ENCODE assay signal across 1 cellular context in genomic region chr17:58238147-58238634, GRCh38.
A peak's percentile ranks its signal among the peaks of the same experiment; 100 is the strongest.
TF ChIP-seq lines count a peak whose summit lies in the region.

LPO (plus strand) TSS chr17:58238584; CDS start chr17:58242980, 4,396 bp downstream.

TF ChIP-seq in HepG2, 621 proteins besides CTCF, POLR2A, EP300 and RAD21:
- TF ChIP-seq ZBTB40 (IDR thresholded peaks at IDR 0.05) (peak; percentile 75), ZBTB40 (CRISPR knock-in tag; IDR thresholded peaks at IDR 0.05) (no peak), SP5 (CRISPR knock-in tag; IDR thresholded peaks at IDR 0.05; ENCODE audit: borderline replicate concordance, low read depth) (no peak), CEBPB (IDR thresholded peaks at IDR 0.05; ENCODE audit: borderline replicate concordance, low read depth, low read length) (peak; percentile 49; the same call in 1 of the 2 replicates)
